In genomic region chr5:140175367-140176027, GRCh38 we compare ENCODE assay signal across 8 cellular contexts. TPM values are rescaled to one million over a fixed set of nuclear protein-coding genes. Genes with fewer than 3 reads are reported as not detected.
DNase-seq lines count a peak whose midpoint lies in the region; ATAC-seq, FAIRE-seq and TF ChIP-seq lines count a peak whose summit lies in the region.

No MANE protein-coding gene starts in this region.

- intact Hi-C loops in activated naive CD4-positive, alpha-beta T cell treated with anti-CD3 and anti-CD28 coated beads for 36 hours (cut with micrococcal nuclease), result loop anchor here (1.0 to 5.0 kb wide), 7 partner anchors 46 to 489 kb away; partner anchors contain the start of genes ANKHD1, APBB3, PFDN1 and SLC35A4

- H3K27ac ChIP-seq in thoracic aorta, result peak overlapping the region; percentile 92

- ATAC-seq in GM21390 (IDR thresholded peaks at IDR 0.05; ENCODE audit: unreplicated experiment) (peak; percentile 47), omental fat pad (ENCODE audit: low FRiP score) (peak; percentile 55), thoracic aorta (ENCODE audit: insufficient number of reproducible peaks, low FRiP score, low read depth) (peak; percentile 11)

- peak overlapping the region; percentile 92 for H3K4me3 Mint-ChIP-seq in activated naive CD4-positive, alpha-beta T cell treated with anti-CD3 and anti-CD28 coated beads for 36 hours

- H3K4me3 ChIP-seq in thoracic aorta, result peak overlapping the region; percentile 91

- H3K9me3 Mint-ChIP-seq in activated naive CD4-positive, alpha-beta T cell treated with anti-CD3 and anti-CD28 coated beads for 36 hours, result no peaks in the 10 kb centered on the region

- no peaks in the 10 kb centered on the region for H3K9me3 ChIP-seq in thoracic aorta

- no peak overlapping the region for H3K27ac Mint-ChIP-seq in activated naive CD4-positive, alpha-beta T cell treated with anti-CD3 and anti-CD28 coated beads for 36 hours

- DNase-seq in D721Med (ENCODE audit: insufficient read length, low spot score) (peak; percentile 49), HT1080 (ENCODE audit: low read depth) (peak; percentile 72), SHP77 (lab: John Stamatoyannopoulos, UW) (peak; percentile 54 to 83), germinal center (ENCODE audit: low spot score) (peak; percentile 76), omental fat pad (ENCODE audit: low spot score) (peak; percentile 51), thoracic aorta (ENCODE audit: low spot score) (peak; percentile 48)
- peak; percentile 77 for DNase-seq in activated naive CD4-positive, alpha-beta T cell treated with anti-CD3 and anti-CD28 coated beads for 36 hours

- peaks cover 2% of the 10 kb centered on the region for H3K27me3 Mint-ChIP-seq in activated naive CD4-positive, alpha-beta T cell treated with anti-CD3 and anti-CD28 coated beads for 36 hours (ENCODE audit: low read depth)

- H3K4me1 ChIP-seq in thoracic aorta (ENCODE audit: control insufficient read depth in 1 of 2, low read depth in 2 of 2), result peaks cover 24 to 42% of the 10 kb centered on the region in 2 donors

- no peak for TF ChIP-seq CTCF in D721Med (IDR thresholded peaks at IDR 0.05; ENCODE audit: insufficient read depth, missing control alignments)
- TF ChIP-seq CTCF in omental fat pad (IDR thresholded peaks at IDR 0.05), result no peak
- no peak for TF ChIP-seq CTCF in thoracic aorta (IDR thresholded peaks at IDR 0.05)

- CTCF ChIA-PET in activated naive CD4-positive, alpha-beta T cell treated with anti-CD3 and anti-CD28 coated beads for 36 hours (lab: Charles Lee), result interaction anchor here (1.5 to 2.0 kb wide), 3 partner anchors 30 to 226 kb away, joined by 3 to 5 read pairs (median 3); partner anchors contain the start of gene ANKHD1

- no peaks in the 10 kb centered on the region for H3K27me3 ChIP-seq in thoracic aorta (replicated peaks; ENCODE audit: insufficient read depth)

- H3K4me1 Mint-ChIP-seq in activated naive CD4-positive, alpha-beta T cell treated with anti-CD3 and anti-CD28 coated beads for 36 hours (ENCODE audit: low read depth), result peaks cover 12% of the 10 kb centered on the region

- H3K36me3 Mint-ChIP-seq in activated naive CD4-positive, alpha-beta T cell treated with anti-CD3 and anti-CD28 coated beads for 36 hours (ENCODE audit: low read depth), result no peaks in the 10 kb centered on the region

- no peak for FAIRE-seq in D721Med (lab: Jason Lieb, UNC)

- H3K36me3 ChIP-seq in thoracic aorta, result no peaks in the 10 kb centered on the region

RNA-seq across cellular contexts. Expression of gene CYSTM1, which starts 0.5 kb away (rescaled TPM):
- total RNA-seq in HT1080 (2014; rRNA removed; shearing (Covaris generic)), result 34.9 and 40.3 TPM in 2 replicates
- polyA plus RNA-seq in HT1080 (2015; cell fraction: cytosol; rRNA removed), result 14.3 and 18.7 TPM in 2 replicates
- polyA plus RNA-seq in HT1080 (2015; cell fraction: nucleus; rRNA removed), result 6.4 and 8.3 TPM in 2 replicates
- 10 to 100 TPM; 22.3 to 25.1 TPM for total RNA-seq in activated naive CD4-positive, alpha-beta T cell treated with anti-CD3 and anti-CD28 coated beads for 36 hours
- 100 to 1,000 TPM; 105 to 164 (median 140) TPM for total RNA-seq in omental fat pad
- total RNA-seq in thoracic aorta, result 10 to 100 TPM; 64.9 to 89.5 TPM

RNA-seq across cellular contexts. Expression of gene IGIP, which starts 49.8 kb away (rescaled TPM):
- total RNA-seq in HT1080 (2014; rRNA removed; shearing (Covaris generic)), result 0.23 and 0.85 TPM in 2 replicates
- polyA plus RNA-seq in HT1080 (2015; cell fraction: cytosol; rRNA removed), result 0.73 and 1.1 TPM in 2 replicates
- 3.8 and 4.8 TPM in 2 replicates for polyA plus RNA-seq in HT1080 (2015; cell fraction: nucleus; rRNA removed)
- total RNA-seq in activated naive CD4-positive, alpha-beta T cell treated with anti-CD3 and anti-CD28 coated beads for 36 hours, result 1 to 10 TPM; 1.4 to 1.6 TPM
- total RNA-seq in omental fat pad (10 to 100 TPM in 3 of 4 donors, 1 to 10 TPM in 1; 8.4 to 21.3 (median 16.8) TPM), thoracic aorta (10 to 100 TPM; 24.2 to 25.9 TPM)

Comparison
In these comparisons a context has a peak if more than half of its experiments do, and no peak if none do; other contexts are left out.
1. Peak in every context shown above with its lines: DNase-seq, ATAC-seq, H3K4me3 ChIP-seq and H3K27ac ChIP-seq.